ENCODE assay signal across 30 cellular contexts in genomic region chr9:25830381-25830780, GRCh38.
"Had no signal": no experiment of that assay in that cellular context is flagged by ENCODE, and none has a peak within 500 bp of the region (broad histone marks: within the 10 kb centered on the region; RNA-seq: fewer than 3 reads in every experiment).

No MANE protein-coding gene starts in this region.

- H3K79me2 ChIP-seq: parathyroid adenoma had no signal

- H3K4me3 ChIP-seq: neural progenitor cell, ovary, psoas muscle, skin epidermis, smooth muscle cell, spleen, stomach, thoracic aorta, thyroid gland, tibial nerve, upper lobe of left lung, vagina had no signal

- FAIRE-seq: urothelium cell line had no signal

- ATAC-seq: natural killer cell; psoas muscle; right cardiac atrium; sciatic nerve; stimulated activated naive B cell treated with anti-CD40 and anti-IgM and Interleukin-4, amounts not matched to agents 10 μg/mL and 1 μg/mL and 100 μg/mL, for 72 hours had no signal

- H3K36me3 Mint-ChIP-seq: neural progenitor cell; stimulated activated naive B cell treated with anti-CD40 and anti-IgM and Interleukin-4, amounts not matched to agents 10 μg/mL and 1 μg/mL and 100 μg/mL, for 72 hours had no signal

- H3K4me3 Mint-ChIP-seq: natural killer cell; nephron; neural progenitor cell; stimulated activated naive B cell treated with anti-CD40 and anti-IgM and Interleukin-4, amounts not matched to agents 10 μg/mL and 1 μg/mL and 100 μg/mL, for 72 hours; stimulated activated naive CD8-positive, alpha-beta T cell treated with anti-CD3 and anti-CD28 coated beads, Interleukin-15, Interleukin-2, amounts not matched to agents 100 ng/mL and 50 ng/mL, for 24 hours had no signal

- H3K27ac Mint-ChIP-seq: natural killer cell; neural progenitor cell; progenitor cell of endocrine pancreas; stimulated activated naive B cell treated with anti-CD40 and anti-IgM and Interleukin-4, amounts not matched to agents 10 μg/mL and 1 μg/mL and 100 μg/mL, for 72 hours; stimulated activated naive CD8-positive, alpha-beta T cell treated with anti-CD3 and anti-CD28 coated beads, Interleukin-15, Interleukin-2, amounts not matched to agents 100 ng/mL and 50 ng/mL, for 24 hours had no signal

- H3K4me1 ChIP-seq: neural progenitor cell, parathyroid adenoma, psoas muscle, spleen, stomach, thyroid gland, tibial nerve, upper lobe of left lung, vagina had no signal

- H2AFZ ChIP-seq: neural progenitor cell, parathyroid adenoma had no signal

- H3K4me1 Mint-ChIP-seq: natural killer cell; nephron; neural progenitor cell; stimulated activated naive B cell treated with anti-CD40 and anti-IgM and Interleukin-4, amounts not matched to agents 10 μg/mL and 1 μg/mL and 100 μg/mL, for 72 hours had no signal

- H3K9ac ChIP-seq: neural progenitor cell, parathyroid adenoma had no signal

- H3K27ac ChIP-seq: neural progenitor cell, ovary, parathyroid adenoma, psoas muscle, skin epidermis, spleen, stomach, thoracic aorta, thyroid gland, tibial nerve, upper lobe of left lung, vagina had no signal

- DNase-seq: natural killer cell; occipital lobe; ovary; posterior cingulate gyrus; psoas muscle; right cardiac atrium; spleen; stimulated activated CD4-positive, alpha-beta T cell treated with anti-CD3 and anti-CD28 coated beads, Interleukin-12 subunit alpha, Interleukin-12 subunit beta, amount 100 ng/mL, for 4 hours; stimulated activated CD4-positive, alpha-beta T cell treated with anti-CD3 and anti-CD28 coated beads, Interleukin-1b, Interleukin-23, amount 100 ng/mL, for 48 hours; stimulated activated CD4-positive, alpha-beta T cell treated with anti-CD3 and anti-CD28 coated beads, Interleukin-4, amount 100 ng/mL, for 1 hour; stimulated activated CD4-positive, alpha-beta T cell treated with anti-CD3 and anti-CD28 coated beads, Interleukin-4, amount 100 ng/mL, for 4 hours; stimulated activated CD8-positive, alpha-beta memory T cell treated with anti-CD3 and anti-CD28 coated beads, Interleukin-4, amount 100 ng/mL, for 48 hours; stimulated activated naive B cell treated with anti-CD40 and anti-IgM and Interleukin-4, amounts not matched to agents 10 μg/mL and 1 μg/mL and 100 μg/mL, for 72 hours; stimulated activated naive CD4-positive, alpha-beta T cell treated with Interleukin-2 at 50 U/mL for 16 hours; stomach; thyroid gland; trophoblast cell; upper lobe of left lung had no signal

- H3K9me3 ChIP-seq: ovary, thyroid gland, vagina had no signal

- H3K36me3 ChIP-seq: neural progenitor cell, ovary, spleen, stomach, thoracic aorta, thyroid gland, tibial nerve, upper lobe of left lung, vagina had no signal

- H3K4me2 ChIP-seq: neural progenitor cell, smooth muscle cell had no signal

- H3K27me3 ChIP-seq: neural progenitor cell, ovary, spleen, stomach, thyroid gland, tibial nerve, upper lobe of left lung, vagina had no signal
